In the genomic region with DNA sequence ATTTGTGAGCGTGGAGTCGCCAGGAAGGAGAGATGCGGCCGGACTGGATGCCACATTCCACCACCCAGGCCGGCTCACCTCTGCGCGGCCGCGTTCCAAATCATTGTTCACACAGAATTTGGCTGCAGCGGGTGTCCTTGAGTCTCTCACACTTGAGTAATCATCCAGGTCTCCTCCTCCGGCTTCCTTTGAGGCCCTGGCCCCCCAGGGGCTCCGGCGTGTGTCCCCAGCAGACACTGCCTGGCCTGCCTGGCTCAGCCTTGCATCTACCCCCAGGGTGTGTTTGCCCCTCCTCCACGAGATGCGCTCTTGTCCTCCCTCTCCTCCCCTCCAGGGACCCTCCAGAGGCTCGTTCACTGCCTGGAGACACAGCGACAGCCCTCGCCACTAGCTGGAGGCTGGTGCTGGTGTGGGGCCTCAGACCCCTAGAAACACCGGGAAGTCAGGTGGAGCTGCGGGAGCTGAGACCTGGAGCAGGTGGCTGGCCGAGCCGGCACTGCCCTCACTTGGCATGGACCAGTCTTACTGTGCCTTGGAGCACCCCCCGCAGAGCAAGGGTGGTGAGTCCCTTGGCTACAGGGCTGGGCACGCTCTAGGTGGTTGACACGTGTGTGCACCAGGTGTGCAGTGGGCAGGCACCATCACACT, we compare ENCODE assay signal across 17 cellular contexts. TPM values are rescaled to one million over a fixed set of nuclear protein-coding genes. Genes with fewer than 3 reads are reported as not detected.
DNase-seq lines count a peak whose midpoint lies in the region; ATAC-seq and TF ChIP-seq lines count a peak whose summit lies in the region.
"Had no signal": no experiment of that assay in that cellular context is flagged by ENCODE, and none has a peak within 500 bp of the region (broad histone marks: within the 10 kb centered on the region; RNA-seq: fewer than 3 reads in every experiment).

No MANE protein-coding gene starts in this region.

- POLR2A ChIA-PET in activated CD4-positive, alpha-beta T cell treated with anti-CD3 and anti-CD28 coated beads for 36 hours (lab: Charles Lee): no interaction called here

- intact Hi-C loops in activated CD4-positive, alpha-beta T cell treated with anti-CD3 and anti-CD28 coated beads for 36 hours (cut with DNase I, micrococcal nuclease): no loop called here
- intact Hi-C loops in sciatic nerve (cut with DNase I): no loop called here

- CTCF ChIA-PET in activated CD4-positive, alpha-beta T cell treated with anti-CD3 and anti-CD28 coated beads for 36 hours (lab: Charles Lee): interaction anchor here (0.6 to 0.9 kb wide), 2 partner anchors 13 to 56 kb away, joined by 3 read pairs; no protein-coding TSS in a partner anchor

- H3K4me1 Mint-ChIP-seq in activated CD4-positive, alpha-beta T cell treated with anti-CD3 and anti-CD28 coated beads for 36 hours: peaks cover 23% of the 10 kb centered on the region
- peaks cover 3% of the 10 kb centered on the region for H3K4me1 Mint-ChIP-seq in glutamatergic neuron (ENCODE audit: low read depth, unreplicated experiment)
- peaks cover 15% of the 10 kb centered on the region in 2 donors for H3K4me1 Mint-ChIP-seq in effector memory CD8-positive, alpha-beta T cell (ENCODE audit: low read depth in 2 of 2)

- peak; percentile 3 for DNase-seq in activated CD4-positive, alpha-beta T cell treated with anti-CD3 and anti-CD28 coated beads for 36 hours
- DNase-seq in activated CD4-positive, alpha-beta T cell treated with anti-CD3 and anti-CD28 coated beads for 4 hours: no peak
- DNase-seq in NCI-H1105 treated with DMSO at 0.1 percent for 48 hours (lab: John Stamatoyannopoulos, UW) (peak; percentile 23), glutamatergic neuron (peak; percentile 61), sciatic nerve (ENCODE audit: low spot score) (peak; percentile 56), cortex of kidney (lab: John Stamatoyannopoulos, UW) (no peak), NOMO-1 treated with dmso at 0.1 percent for 144 hours (lab: John Stamatoyannopoulos, UW; ENCODE audit: unreplicated experiment) (no peak)
- DNase-seq in effector memory CD8-positive, alpha-beta T cell: no peak
- DNase-seq: activated effector memory CD4-positive, alpha-beta T cell treated with Interleukin-2 at 50 U/mL for 16 hours; anterior cingulate cortex; Caco-2; foreskin melanocyte; NCI-H2081 treated with DMSO at 0.1 percent for 48 hours; NCI-H82; stomach; T-cell had no signal

- H3K4me3 Mint-ChIP-seq in activated CD4-positive, alpha-beta T cell treated with anti-CD3 and anti-CD28 coated beads for 36 hours: no peak overlapping the region
- no peak overlapping the region for H3K4me3 Mint-ChIP-seq in glutamatergic neuron (ENCODE audit: unreplicated experiment)
- no peak overlapping the region for H3K4me3 Mint-ChIP-seq in effector memory CD8-positive, alpha-beta T cell
- H3K4me3 Mint-ChIP-seq: natural killer cell treated with Interleukin-12 subunit alpha and Interleukin-12 subunit beta and Interleukin-15 and Interleukin-18, amount 100 ng/mL, for 72 hours; T-cell had no signal

- ATAC-seq in activated CD4-positive, alpha-beta T cell treated with anti-CD3 and anti-CD28 coated beads for 36 hours: no peak
- no peak for ATAC-seq in sciatic nerve
- ATAC-seq in effector memory CD8-positive, alpha-beta T cell (replicated peaks): no peak
- ATAC-seq: natural killer cell treated with Interleukin-12 subunit alpha and Interleukin-12 subunit beta and Interleukin-15 and Interleukin-18, amount 100 ng/mL, for 72 hours; T-cell had no signal

- no peaks in the 10 kb centered on the region for H3K36me3 Mint-ChIP-seq in activated CD4-positive, alpha-beta T cell treated with anti-CD3 and anti-CD28 coated beads for 36 hours (ENCODE audit: low read depth)
- H3K36me3 Mint-ChIP-seq in glutamatergic neuron (ENCODE audit: unreplicated experiment): no peaks in the 10 kb centered on the region
- H3K36me3 Mint-ChIP-seq in effector memory CD8-positive, alpha-beta T cell (ENCODE audit: insufficient read depth): peaks cover 2% of the 10 kb centered on the region
- H3K36me3 Mint-ChIP-seq: natural killer cell treated with Interleukin-12 subunit alpha and Interleukin-12 subunit beta and Interleukin-15 and Interleukin-18, amount 100 ng/mL, for 72 hours; T-cell had no signal

- H3K9me3 Mint-ChIP-seq in activated CD4-positive, alpha-beta T cell treated with anti-CD3 and anti-CD28 coated beads for 36 hours (ENCODE audit: low read depth): no peaks in the 10 kb centered on the region
- H3K9me3 Mint-ChIP-seq in glutamatergic neuron (ENCODE audit: unreplicated experiment): no peaks in the 10 kb centered on the region
- no peaks in the 10 kb centered on the region for H3K9me3 Mint-ChIP-seq in effector memory CD8-positive, alpha-beta T cell
- H3K9me3 Mint-ChIP-seq: natural killer cell treated with Interleukin-12 subunit alpha and Interleukin-12 subunit beta and Interleukin-15 and Interleukin-18, amount 100 ng/mL, for 72 hours; T-cell had no signal

- H3K27me3 Mint-ChIP-seq in activated CD4-positive, alpha-beta T cell treated with anti-CD3 and anti-CD28 coated beads for 36 hours: peaks cover 34% of the 10 kb centered on the region
- H3K27me3 Mint-ChIP-seq in glutamatergic neuron (ENCODE audit: unreplicated experiment): peaks cover 4% of the 10 kb centered on the region
- H3K27me3 Mint-ChIP-seq in effector memory CD8-positive, alpha-beta T cell: peaks cover 41 to 67% of the 10 kb centered on the region in 2 donors

- no peak overlapping the region for H3K27ac Mint-ChIP-seq in activated CD4-positive, alpha-beta T cell treated with anti-CD3 and anti-CD28 coated beads for 36 hours
- no peak overlapping the region for H3K27ac Mint-ChIP-seq in glutamatergic neuron (ENCODE audit: unreplicated experiment)
- no peak overlapping the region for H3K27ac Mint-ChIP-seq in effector memory CD8-positive, alpha-beta T cell
- H3K27ac Mint-ChIP-seq: natural killer cell treated with Interleukin-12 subunit alpha and Interleukin-12 subunit beta and Interleukin-15 and Interleukin-18, amount 100 ng/mL, for 72 hours; T-cell had no signal

- TF ChIP-seq CTCF in glutamatergic neuron (IDR thresholded peaks at IDR 0.05; ENCODE audit: partially characterized antibody, unreplicated experiment): no peak

RNA-seq across cellular contexts. Expression of a gene that starts 7.0 kb away (rescaled TPM):
- total RNA-seq in activated CD4-positive, alpha-beta T cell treated with anti-CD3 and anti-CD28 coated beads for 36 hours: 1 to 10 TPM; 2.1 to 2.4 TPM
- 1.1 TPM for total RNA-seq in glutamatergic neuron (ENCODE audit: unreplicated experiment)
- 12.3 TPM for total RNA-seq in sciatic nerve

Comparison
In these comparisons a context has a peak if more than half of its experiments do, and no peak if none do; other contexts are left out.
1. DNase-seq: peak in activated CD4-positive, alpha-beta T cell treated with anti-CD3 and anti-CD28 coated beads for 36 hours (single experiment), NCI-H1105 treated with DMSO at 0.1 percent for 48 hours (single experiment), glutamatergic neuron (single experiment) and sciatic nerve (single experiment); none in activated CD4-positive, alpha-beta T cell treated with anti-CD3 and anti-CD28 coated beads for 4 hours (0 of 2), effector memory CD8-positive, alpha-beta T cell (0 of 3), cortex of kidney (single experiment) and NOMO-1 treated with dmso at 0.1 percent for 144 hours (single experiment).